ENCODE assay signal across 14 cellular contexts in the genomic region with DNA sequence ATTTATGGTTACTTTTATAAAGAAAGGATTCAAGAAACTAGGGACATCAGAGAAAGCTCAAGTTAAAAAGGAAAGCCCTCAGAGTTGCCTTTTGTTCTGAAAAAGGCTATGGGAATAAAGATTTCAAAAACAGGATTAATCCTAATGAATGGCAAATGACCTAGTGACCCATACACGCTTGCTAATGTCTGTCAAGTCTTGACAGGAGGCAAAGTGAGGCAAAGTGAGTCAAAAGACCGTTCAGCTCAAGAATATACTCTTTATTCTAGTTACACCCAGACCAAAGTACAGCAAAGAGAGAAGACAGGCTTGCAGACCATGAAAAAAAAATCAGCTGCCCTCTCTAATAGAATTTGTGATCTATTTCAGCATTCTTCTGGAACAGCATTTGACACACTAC. TPM values are rescaled to one million over a fixed set of nuclear protein-coding genes. Genes with fewer than 3 reads are reported as not detected.
A peak's percentile ranks its signal among the peaks of the same experiment; 100 is the strongest.
DNase-seq lines count a peak whose midpoint lies in the region; ATAC-seq and TF ChIP-seq lines count a peak whose summit lies in the region.
"Had no signal": no experiment of that assay in that cellular context is flagged by ENCODE, and none has a peak within 500 bp of the region (broad histone marks: within the 10 kb centered on the region; RNA-seq: fewer than 3 reads in every experiment).

No MANE protein-coding gene starts in this region.

- 65% methylated on average over 2 of the region's 2 CpGs for WGBS in suprapubic skin

- H3K27me3 Mint-ChIP-seq in activated naive CD4-positive, alpha-beta T cell treated with anti-CD3 and anti-CD28 coated beads, Interleukin-2, amount 50 U/mL, for 24 hours: no peaks in the 10 kb centered on the region
- no peaks in the 10 kb centered on the region for H3K27me3 Mint-ChIP-seq in activated T-helper 2 cell treated with anti-CD3 and anti-CD28 coated beads, Interferon-gamma antibody, Interleukin-2, Interleukin-4, amounts not matched to agents 10 μg/mL and 5 μg/mL and 100 μg/mL, durations not matched to agents 14 hours and 24 hours and 36 hours (ENCODE audit: low read depth)
- H3K27me3 Mint-ChIP-seq in glutamatergic neuron (ENCODE audit: unreplicated experiment): peaks cover 10% of the 10 kb centered on the region

- H3K4me3 ChIP-seq in suprapubic skin: peak overlapping the region; percentile 65

- H3K36me3 Mint-ChIP-seq in activated naive CD4-positive, alpha-beta T cell treated with anti-CD3 and anti-CD28 coated beads, Interleukin-2, amount 50 U/mL, for 24 hours: peaks cover 31% of the 10 kb centered on the region
- H3K36me3 Mint-ChIP-seq in activated T-helper 2 cell treated with anti-CD3 and anti-CD28 coated beads, Interferon-gamma antibody, Interleukin-2, Interleukin-4, amounts not matched to agents 10 μg/mL and 5 μg/mL and 100 μg/mL, durations not matched to agents 14 hours and 24 hours and 36 hours (ENCODE audit: low read depth): peaks cover 65% of the 10 kb centered on the region
- H3K36me3 Mint-ChIP-seq in glutamatergic neuron (ENCODE audit: unreplicated experiment): peaks cover 55% of the 10 kb centered on the region

- TF ChIP-seq EP300 in suprapubic skin (IDR thresholded peaks at IDR 0.05): no peak

- peaks cover 29% of the 10 kb centered on the region for H3K9me3 ChIP-seq in suprapubic skin

- no peaks in the 10 kb centered on the region for H3K27me3 ChIP-seq in suprapubic skin
- H3K27me3 ChIP-seq: adrenal gland, esophagus muscularis mucosa, heart right ventricle had no signal

- peaks cover 34% of the 10 kb centered on the region for H3K4me1 Mint-ChIP-seq in activated naive CD4-positive, alpha-beta T cell treated with anti-CD3 and anti-CD28 coated beads, Interleukin-2, amount 50 U/mL, for 24 hours
- H3K4me1 Mint-ChIP-seq in activated T-helper 2 cell treated with anti-CD3 and anti-CD28 coated beads, Interferon-gamma antibody, Interleukin-2, Interleukin-4, amounts not matched to agents 10 μg/mL and 5 μg/mL and 100 μg/mL, durations not matched to agents 14 hours and 24 hours and 36 hours (ENCODE audit: low read depth): peaks cover 27% of the 10 kb centered on the region
- H3K4me1 Mint-ChIP-seq in glutamatergic neuron (ENCODE audit: low read depth, unreplicated experiment): peaks cover 11% of the 10 kb centered on the region

- no peak for TF ChIP-seq POLR2A in suprapubic skin (IDR thresholded peaks at IDR 0.05)

- no peak for DNase-seq in activated naive CD4-positive, alpha-beta T cell (lab: John Stamatoyannopoulos, UW)
- no peak for DNase-seq in activated T-helper 2 cell treated with anti-CD3 and anti-CD28 coated beads, Interferon-gamma antibody, Interleukin-2, Interleukin-4, amounts not matched to agents 10 μg/mL and 5 μg/mL and 100 μg/mL, durations not matched to agents 14 hours and 24 hours and 36 hours (ENCODE audit: low spot score)
- DNase-seq in glutamatergic neuron (no peak), suprapubic skin (ENCODE audit: low spot score in 2 of 2) (no peak), T-helper 9 cell (no peak)
- DNase-seq: activated CD4-positive, CD25-positive, alpha-beta regulatory T cell; adrenal gland; heart right ventricle; NCI-H187 treated with DMSO at 0.1 percent for 48 hours; NCI-H510A had no signal

- H3K27ac Mint-ChIP-seq in activated naive CD4-positive, alpha-beta T cell treated with anti-CD3 and anti-CD28 coated beads, Interleukin-2, amount 50 U/mL, for 24 hours: no peak overlapping the region
- H3K27ac Mint-ChIP-seq in activated T-helper 2 cell treated with anti-CD3 and anti-CD28 coated beads, Interferon-gamma antibody, Interleukin-2, Interleukin-4, amounts not matched to agents 10 μg/mL and 5 μg/mL and 100 μg/mL, durations not matched to agents 14 hours and 24 hours and 36 hours: no peak overlapping the region
- H3K27ac Mint-ChIP-seq in glutamatergic neuron (ENCODE audit: unreplicated experiment): no peak overlapping the region

- peaks cover 5% of the 10 kb centered on the region for H3K9me3 Mint-ChIP-seq in activated naive CD4-positive, alpha-beta T cell treated with anti-CD3 and anti-CD28 coated beads, Interleukin-2, amount 50 U/mL, for 24 hours
- H3K9me3 Mint-ChIP-seq in activated T-helper 2 cell treated with anti-CD3 and anti-CD28 coated beads, Interferon-gamma antibody, Interleukin-2, Interleukin-4, amounts not matched to agents 10 μg/mL and 5 μg/mL and 100 μg/mL, durations not matched to agents 14 hours and 24 hours and 36 hours: peaks cover 44% of the 10 kb centered on the region
- peaks cover 31% of the 10 kb centered on the region for H3K9me3 Mint-ChIP-seq in glutamatergic neuron (ENCODE audit: unreplicated experiment)

- H3K4me1 ChIP-seq in suprapubic skin: peaks cover 44% of the 10 kb centered on the region

- TF ChIP-seq CTCF in glutamatergic neuron (IDR thresholded peaks at IDR 0.05; ENCODE audit: partially characterized antibody, unreplicated experiment): no peak
- TF ChIP-seq CTCF in suprapubic skin (IDR thresholded peaks at IDR 0.05): no peak

- peaks cover 44% of the 10 kb centered on the region for H3K36me3 ChIP-seq in suprapubic skin

- ATAC-seq in HG03039 (IDR thresholded peaks at IDR 0.05; ENCODE audit: unreplicated experiment): no peak
- no peak for ATAC-seq in HG02571 (IDR thresholded peaks at IDR 0.05; ENCODE audit: unreplicated experiment)
- ATAC-seq: heart right ventricle had no signal

- intact Hi-C loops in activated T-helper 2 cell treated with anti-CD3 and anti-CD28 coated beads, Interferon-gamma antibody, Interleukin-2, Interleukin-4, amounts not matched to agents 10 μg/mL and 5 μg/mL and 100 μg/mL, durations not matched to agents 14 hours and 24 hours and 36 hours (cut with micrococcal nuclease): no loop called here

- H3K27ac ChIP-seq in suprapubic skin: peak overlapping the region; percentile 98
- H3K27ac ChIP-seq: adrenal gland had no signal

- peak overlapping the region; percentile 95 for H3K4me3 Mint-ChIP-seq in activated naive CD4-positive, alpha-beta T cell treated with anti-CD3 and anti-CD28 coated beads, Interleukin-2, amount 50 U/mL, for 24 hours
- H3K4me3 Mint-ChIP-seq in activated T-helper 2 cell treated with anti-CD3 and anti-CD28 coated beads, Interferon-gamma antibody, Interleukin-2, Interleukin-4, amounts not matched to agents 10 μg/mL and 5 μg/mL and 100 μg/mL, durations not matched to agents 14 hours and 24 hours and 36 hours (ENCODE audit: low read depth): peak overlapping the region; percentile 30
- peak overlapping the region; percentile 64 for H3K4me3 Mint-ChIP-seq in glutamatergic neuron (ENCODE audit: unreplicated experiment)

RNA-seq across cellular contexts. Expression of a gene that starts 3.5 kb away (rescaled TPM):
- 4.9 and 6.1 TPM in 2 replicates for total RNA-seq in activated T-helper 2 cell treated with anti-CD3 and anti-CD28 coated beads, Interferon-gamma antibody, Interleukin-2, Interleukin-4, amounts not matched to agents 10 μg/mL and 5 μg/mL and 100 μg/mL, durations not matched to agents 14 hours and 24 hours and 36 hours
- total RNA-seq in glutamatergic neuron (ENCODE audit: unreplicated experiment) (13.3 TPM), suprapubic skin (10 to 100 TPM; 21.1 to 38.2 (median 30.3) TPM)

RNA-seq across cellular contexts. Expression of a gene that starts 22.1 kb away (rescaled TPM):
- total RNA-seq in activated T-helper 2 cell treated with anti-CD3 and anti-CD28 coated beads, Interferon-gamma antibody, Interleukin-2, Interleukin-4, amounts not matched to agents 10 μg/mL and 5 μg/mL and 100 μg/mL, durations not matched to agents 14 hours and 24 hours and 36 hours: 231 and 237 TPM in 2 replicates
- total RNA-seq in glutamatergic neuron (ENCODE audit: unreplicated experiment) (189 TPM), suprapubic skin (10 to 100 TPM; 60.9 to 85.3 (median 66.0) TPM)

RNA-seq across cellular contexts. Expression of a gene that starts 58.4 kb away (rescaled TPM):
- total RNA-seq in activated T-helper 2 cell treated with anti-CD3 and anti-CD28 coated beads, Interferon-gamma antibody, Interleukin-2, Interleukin-4, amounts not matched to agents 10 μg/mL and 5 μg/mL and 100 μg/mL, durations not matched to agents 14 hours and 24 hours and 36 hours: 3.3 and 5.6 TPM in 2 replicates
- 0.83 TPM for total RNA-seq in glutamatergic neuron (ENCODE audit: unreplicated experiment)
- 10 to 100 TPM; 34.1 to 93.1 (median 43.2) TPM for total RNA-seq in suprapubic skin

Comparison
In these comparisons a context has a peak if more than half of its experiments do, and no peak if none do; other contexts are left out.
1. H3K4me3 Mint-ChIP-seq: peak in every context shown above with its lines; median percentile 95 in activated naive CD4-positive, alpha-beta T cell treated with anti-CD3 and anti-CD28 coated beads, Interleukin-2, amount 50 U/mL, for 24 hours; 64 in glutamatergic neuron; 30 in activated T-helper 2 cell treated with anti-CD3 and anti-CD28 coated beads, Interferon-gamma antibody, Interleukin-2, Interleukin-4, amounts not matched to agents 10 μg/mL and 5 μg/mL and 100 μg/mL, durations not matched to agents 14 hours and 24 hours and 36 hours.